8 cellular contexts compared by ENCODE assay signal in genomic region chr6:2448826-2449571, GRCh38.
DNase-seq lines count a peak whose midpoint lies in the region; ATAC-seq and TF ChIP-seq lines count a peak whose summit lies in the region.

No MANE protein-coding gene starts in this region.

- intact Hi-C loops in vagina (cut with DNase I), result no loop called here

- TF ChIP-seq CTCF in endothelial cell (IDR thresholded peaks at IDR 0.05; ENCODE audit: unreplicated experiment) (peak; percentile 75), mesothelial cell of epicardium (IDR thresholded peaks at IDR 0.05; ENCODE audit: unreplicated experiment) (peak; percentile 59), vagina (IDR thresholded peaks at IDR 0.05) (peak in 2 of 3 experiments; percentile 12 to 33)

- H3K36me3 ChIP-seq in ES-I3 (ENCODE audit: insufficient read depth, low read length), result no peaks in the 10 kb centered on the region
- H3K36me3 ChIP-seq in vagina, result no peaks in the 10 kb centered on the region

- no peaks in the 10 kb centered on the region for H3K9me3 Mint-ChIP-seq in endothelial cell (ENCODE audit: unreplicated experiment)
- no peaks in the 10 kb centered on the region for H3K9me3 Mint-ChIP-seq in mesothelial cell of epicardium

- no peaks in the 10 kb centered on the region for H3K4me1 ChIP-seq in ES-I3 (ENCODE audit: insufficient read depth, low read length)
- peaks cover 15% of the 10 kb centered on the region for H3K4me1 ChIP-seq in vagina

- H3K36me3 Mint-ChIP-seq in endothelial cell (ENCODE audit: low read depth, unreplicated experiment) (no peaks in the 10 kb centered on the region), mesothelial cell of epicardium (no peaks in the 10 kb centered on the region)

- H3K9me3 ChIP-seq in ES-I3 (ENCODE audit: control insufficient read depth, insufficient read depth, low read length) (no peaks in the 10 kb centered on the region), vagina (no peaks in the 10 kb centered on the region)

- peaks cover 5% of the 10 kb centered on the region for H3K4me1 Mint-ChIP-seq in endothelial cell (ENCODE audit: unreplicated experiment)
- H3K4me1 Mint-ChIP-seq in mesothelial cell of epicardium, result peaks cover 33% of the 10 kb centered on the region

- H3K27ac ChIP-seq in vagina, result no peak overlapping the region

- no peak overlapping the region for H3K4me3 ChIP-seq in vagina

- peak overlapping the region; percentile 44; the same call in 1 of the 2 replicates for H3K9ac ChIP-seq in ES-I3 (ENCODE audit: low read depth, low read length)

- TF ChIP-seq POLR2A in vagina (IDR thresholded peaks at IDR 0.05), result no peak

- H3K4me3 Mint-ChIP-seq in endothelial cell (ENCODE audit: unreplicated experiment) (peak overlapping the region; percentile 77), mesothelial cell of epicardium (peak overlapping the region; percentile 49)

- H3K27me3 ChIP-seq in vagina, result no peaks in the 10 kb centered on the region

- DNase-seq in 8988T, result peak; percentile 37
- DNase-seq in NAMALWA (ENCODE audit: low spot score), result peak; percentile 46
- DNase-seq in SKM-1 (lab: John Stamatoyannopoulos, UW; ENCODE audit: unreplicated experiment), result peak; percentile 58
- peak; percentile 37 for DNase-seq in endothelial cell (ENCODE audit: low spot score)
- no peak for DNase-seq in mesothelial cell of epicardium (ENCODE audit: low spot score in 2 of 2, unreplicated experiment in 2 of 2)
- no peak for DNase-seq in vagina (ENCODE audit: extremely low spot score in 2 of 2)

- ATAC-seq in GM19035 (IDR thresholded peaks at IDR 0.05; ENCODE audit: unreplicated experiment), result no peak

- H3K27me3 Mint-ChIP-seq in endothelial cell (ENCODE audit: unreplicated experiment) (no peaks in the 10 kb centered on the region), mesothelial cell of epicardium (ENCODE audit: low read depth) (peaks cover 8% of the 10 kb centered on the region)

- H3K27ac Mint-ChIP-seq in endothelial cell (ENCODE audit: unreplicated experiment), result no peak overlapping the region
- H3K27ac Mint-ChIP-seq in mesothelial cell of epicardium, result peak overlapping the region; percentile 3

Comparison
In these comparisons a context has a peak if more than half of its experiments do, and no peak if none do; other contexts are left out.
1. DNase-seq: peak in 8988T (single experiment), NAMALWA (single experiment), SKM-1 (single experiment) and endothelial cell (single experiment); none in mesothelial cell of epicardium (0 of 2) and vagina (0 of 2).
2. CTCF ChIP-seq: peak in every context shown above with its lines; median percentile 75 in endothelial cell; 59 in mesothelial cell of epicardium; 22 in vagina.